In genomic region chr3:30302027-30302426, GRCh38 we compare ENCODE assay signal across 21 cellular contexts.
A peak's percentile ranks its signal among the peaks of the same experiment; 100 is the strongest.
DNase-seq lines count a peak whose midpoint lies in the region; ATAC-seq, FAIRE-seq and TF ChIP-seq lines count a peak whose summit lies in the region.
"Had no signal": no experiment of that assay in that cellular context is flagged by ENCODE, and none has a peak within 500 bp of the region (broad histone marks: within the 10 kb centered on the region; RNA-seq: fewer than 3 reads in every experiment).

No MANE protein-coding gene starts in this region.

- H3K36me3 ChIP-seq in bronchial epithelial cell (ENCODE audit: control insufficient read depth, insufficient read depth, low read length) = no peaks in the 10 kb centered on the region
- H3K36me3 ChIP-seq in Caco-2 (ENCODE audit: control insufficient read depth, insufficient read depth, low read length) = no peaks in the 10 kb centered on the region
- H3K36me3 ChIP-seq: thoracic aorta had no signal

- CTCF ChIA-PET in AG04450 (lab: Charles Lee) = interaction anchor here (1.0 kb wide), 1 partner anchor 18 kb away, joined by 3 read pairs; no protein-coding TSS in a partner anchor
- CTCF ChIA-PET in Caco-2 (lab: Charles Lee) = no interaction called here

- peaks cover 34% of the 10 kb centered on the region for H3K4me1 ChIP-seq in Caco-2

- H3K9me3 ChIP-seq in AG04450 (ENCODE audit: control insufficient read depth, insufficient read depth, low read length) (peaks cover 2% of the 10 kb centered on the region; the same call in 1 of the 2 replicates), Caco-2 (peaks cover 6% of the 10 kb centered on the region; the same call in 1 of the 2 replicates)
- H3K9me3 ChIP-seq: thoracic aorta had no signal

- H3K27me3 Mint-ChIP-seq in endothelial cell (ENCODE audit: unreplicated experiment) (peaks cover 3% of the 10 kb centered on the region), Caco-2 (ENCODE audit: insufficient read depth, unreplicated experiment) (no peaks in the 10 kb centered on the region)
- H3K27me3 Mint-ChIP-seq: naive thymus-derived CD8-positive, alpha-beta T cell had no signal

- H3K27ac ChIP-seq in AG04450 (ENCODE audit: low read depth, low read length) = no peak overlapping the region
- H3K27ac ChIP-seq: thoracic aorta had no signal

- H3K9me3 Mint-ChIP-seq in endothelial cell (ENCODE audit: unreplicated experiment) = no peaks in the 10 kb centered on the region
- peaks cover 29% of the 10 kb centered on the region for H3K9me3 Mint-ChIP-seq in Caco-2 (ENCODE audit: unreplicated experiment)

- intact Hi-C loops in Caco-2 (cut with micrococcal nuclease; ENCODE audit: unreplicated experiment) = no loop called here

- no peak overlapping the region for H3K4me3 Mint-ChIP-seq in endothelial cell (ENCODE audit: unreplicated experiment)
- H3K4me3 Mint-ChIP-seq in Caco-2 (ENCODE audit: unreplicated experiment) = no peak overlapping the region
- H3K4me3 Mint-ChIP-seq: naive thymus-derived CD8-positive, alpha-beta T cell had no signal

- TF ChIP-seq CTCF in AG04450 (IDR thresholded peaks at IDR 0.05; ENCODE audit: low read depth, low read length) (no peak), bronchial epithelial cell (IDR thresholded peaks at IDR 0.05; ENCODE audit: insufficient read depth, low read length, severe bottlenecking) (no peak), endothelial cell (IDR thresholded peaks at IDR 0.05; ENCODE audit: unreplicated experiment) (no peak), Caco-2 (IDR thresholded peaks at IDR 0.05; ENCODE audit: insufficient read depth in 1 of 2, low read depth in 1 of 2, low read length in 1 of 2, severe bottlenecking in 1 of 2, unreplicated experiment in 1 of 2) (no peak)

- H3K36me3 Mint-ChIP-seq in endothelial cell (ENCODE audit: low read depth, unreplicated experiment) = peaks cover 3% of the 10 kb centered on the region
- H3K36me3 Mint-ChIP-seq in Caco-2 (ENCODE audit: insufficient read depth, unreplicated experiment) = no peaks in the 10 kb centered on the region

- ATAC-seq in GM18511 (IDR thresholded peaks at IDR 0.05; ENCODE audit: unreplicated experiment) (peak; percentile 55), HG03354 (IDR thresholded peaks at IDR 0.05; ENCODE audit: poor library complexity, severe bottlenecking, unreplicated experiment) (peak; percentile 50)
- ATAC-seq: naive thymus-derived CD8-positive, alpha-beta T cell had no signal

- H3K27ac Mint-ChIP-seq in endothelial cell (ENCODE audit: unreplicated experiment) (no peak overlapping the region), Caco-2 (ENCODE audit: unreplicated experiment) (no peak overlapping the region)

- no peak overlapping the region for H3K4me3 ChIP-seq in AG04450 (ENCODE audit: low read depth, low read length)
- no peak overlapping the region for H3K4me3 ChIP-seq in bronchial epithelial cell (ENCODE audit: low read depth, low read length)
- H3K4me3 ChIP-seq in Caco-2 (ENCODE audit: low read depth, low read length) = no peak overlapping the region
- H3K4me3 ChIP-seq: thoracic aorta had no signal

- peak; percentile 55 for DNase-seq in AG04450 (ENCODE audit: low read depth, low spot score)
- peak; percentile 84 for DNase-seq in bronchial epithelial cell (ENCODE audit: low read depth)
- no peak for DNase-seq in NCI-H1048 (lab: John Stamatoyannopoulos, UW)
- DNase-seq in NCI-H187 treated with DMSO at 0.1 percent for 48 hours (lab: John Stamatoyannopoulos, UW) = no peak
- no peak for DNase-seq in endothelial cell (ENCODE audit: low spot score)
- DNase-seq in Caco-2 = no peak
- DNase-seq: activated CD4-positive, alpha-beta T cell treated with anti-CD3 and anti-CD28 coated beads for 4 hours; activated T-cell treated with anti-CD3 and anti-CD28 coated beads for 4 hours; caudate nucleus; head of caudate nucleus; islet precursor cell; mesenchymal stem cell; MM.1S; naive thymus-derived CD8-positive, alpha-beta T cell; NCI-H69; OCI-M1; stimulated activated CD4-positive, alpha-beta T cell treated with anti-CD3 and anti-CD28 coated beads, Interleukin-4, amount 100 ng/mL, for 24 hours had no signal

- POLR2A ChIA-PET in AG04450 (lab: Yijun Ruan, JAX) (no interaction called here), Caco-2 (lab: Charles Lee) (no interaction called here)

- H3K27me3 ChIP-seq in AG04450 (ENCODE audit: control insufficient read depth, insufficient read depth, low read length) (no peaks in the 10 kb centered on the region), bronchial epithelial cell (ENCODE audit: control insufficient read depth, insufficient read depth, low read length) (no peaks in the 10 kb centered on the region), Caco-2 (replicated peaks; ENCODE audit: control insufficient read depth, insufficient read depth, low read length) (no peaks in the 10 kb centered on the region)

- no TSS peak for BruUV-seq in Caco-2 (replicated peaks; lab: Mats Ljungman, UMichigan)

- H3K4me1 Mint-ChIP-seq in endothelial cell (ENCODE audit: unreplicated experiment) (peaks cover 23% of the 10 kb centered on the region), Caco-2 (ENCODE audit: low read depth, unreplicated experiment) (peaks cover 23% of the 10 kb centered on the region)

- no peak for FAIRE-seq in bronchial epithelial cell (lab: Jason Lieb, UNC)
- FAIRE-seq: GM12892 had no signal

Comparison
In these comparisons a context has a peak if more than half of its experiments do, and no peak if none do; other contexts are left out.
1. DNase-seq: peak in AG04450 (single experiment) and bronchial epithelial cell (single experiment); none in NCI-H1048 (single experiment), NCI-H187 treated with DMSO at 0.1 percent for 48 hours (single experiment), endothelial cell (single experiment) and Caco-2 (0 of 2).